8 cellular contexts compared by ENCODE assay signal in genomic region chr9:86353591-86354047, GRCh38. TPM values are rescaled to one million over a fixed set of nuclear protein-coding genes. Genes with fewer than 3 reads are reported as not detected.
DNase-seq lines count a peak whose midpoint lies in the region; ATAC-seq and TF ChIP-seq lines count a peak whose summit lies in the region.

No MANE protein-coding gene starts in this region.

- H3K79me2 ChIP-seq in parathyroid adenoma, result peaks cover 7% of the 10 kb centered on the region

- H3K36me3 ChIP-seq in KOPT-K1 (ENCODE audit: insufficient read depth, low read length) (peaks cover 8% of the 10 kb centered on the region; the same call in 1 of the 2 replicates), parathyroid adenoma (ENCODE audit: control insufficient read depth, insufficient read depth, low read length) (no peaks in the 10 kb centered on the region)

- peak overlapping the region; percentile 78 for H3K4me3 ChIP-seq in GM08714 (ENCODE audit: low read length)
- H3K4me3 ChIP-seq in parathyroid adenoma (ENCODE audit: low read depth, low read length), result peak overlapping the region; percentile 68

- peak overlapping the region; percentile 75 for H3K4me2 ChIP-seq in parathyroid adenoma (ENCODE audit: low read length)

- H3K9me3 ChIP-seq in KOPT-K1 (ENCODE audit: insufficient read depth, low read length, poor library complexity, severe bottlenecking) (no peaks in the 10 kb centered on the region), parathyroid adenoma (ENCODE audit: control insufficient read depth, low read length) (no peaks in the 10 kb centered on the region)

- H3K27me3 ChIP-seq in foreskin keratinocyte (no peaks in the 10 kb centered on the region), parathyroid adenoma (ENCODE audit: control insufficient read depth, insufficient read depth, low read length) (no peaks in the 10 kb centered on the region)

- DNase-seq in activated T-cell treated with anti-CD3 and anti-CD28 coated beads for 4 hours, result peak; percentile 6
- DNase-seq in foreskin keratinocyte, result peak in 1 of 2 donors; percentile 60
- DNase-seq in AG20443 (ENCODE audit: low spot score), result no peak

- peak overlapping the region; percentile 83 for H2AFZ ChIP-seq in parathyroid adenoma

- H3K27ac ChIP-seq in KOPT-K1 (ENCODE audit: low read depth, low read length, poor library complexity, severe bottlenecking) (peak overlapping the region; percentile 86), foreskin keratinocyte (peak overlapping the region; percentile 88), parathyroid adenoma (peak overlapping the region; percentile 84)

- TF ChIP-seq CTCF in foreskin keratinocyte (conservative IDR thresholded peaks at IDR 0.05) (no peak), parathyroid adenoma (IDR thresholded peaks at IDR 0.05) (no peak)

- peaks cover 32% of the 10 kb centered on the region for H3K4me1 ChIP-seq in foreskin keratinocyte
- peaks cover 4% of the 10 kb centered on the region for H3K4me1 ChIP-seq in parathyroid adenoma

- ATAC-seq in foreskin keratinocyte (peak; percentile 18), HG03039 (IDR thresholded peaks at IDR 0.05; ENCODE audit: unreplicated experiment) (no peak), GM18858 (IDR thresholded peaks at IDR 0.05; ENCODE audit: unreplicated experiment) (no peak)

- peak overlapping the region; percentile 13 for H3K9ac ChIP-seq in parathyroid adenoma

RNA-seq across cellular contexts. Expression of gene TUT7, which starts 0.6 kb away (rescaled TPM):
- 26.1 and 29.8 TPM in 2 replicates for total RNA-seq in foreskin keratinocyte
- polyA plus RNA-seq in foreskin keratinocyte, result 7.3 and 7.7 TPM in 2 replicates
